In genomic region chr5:11941566-11941965, GRCh38 we compare ENCODE assay signal across 20 cellular contexts. TPM values are rescaled to one million over a fixed set of nuclear protein-coding genes. Genes with fewer than 3 reads are reported as not detected.
DNase-seq lines count a peak whose midpoint lies in the region; ATAC-seq and TF ChIP-seq lines count a peak whose summit lies in the region.
"Had no signal": no experiment of that assay in that cellular context is flagged by ENCODE, and none has a peak within 500 bp of the region (broad histone marks: within the 10 kb centered on the region; RNA-seq: fewer than 3 reads in every experiment).

No MANE protein-coding gene starts in this region.

- H3K4me1 ChIP-seq in breast epithelium, result no peaks in the 10 kb centered on the region
- H3K4me1 ChIP-seq: A549, Caco-2, HAP-1 had no signal

- H3K27ac Mint-ChIP-seq in MCF 10A (ENCODE audit: low read depth, unreplicated experiment), result no peak overlapping the region
- no peak overlapping the region for H3K27ac Mint-ChIP-seq in activated T-cell treated with anti-CD3 and anti-CD28 coated beads, Interleukin-2, amount 50 U/mL, for 24 hours
- H3K27ac Mint-ChIP-seq: CD4-positive, alpha-beta T cell had no signal

- no peaks in the 10 kb centered on the region for H3K4me1 Mint-ChIP-seq in MCF 10A (ENCODE audit: insufficient read depth, unreplicated experiment)
- no peaks in the 10 kb centered on the region for H3K4me1 Mint-ChIP-seq in activated T-cell treated with anti-CD3 and anti-CD28 coated beads, Interleukin-2, amount 50 U/mL, for 24 hours (ENCODE audit: low read depth)

- H3K4me3 Mint-ChIP-seq in MCF 10A (ENCODE audit: unreplicated experiment), result no peak overlapping the region
- H3K4me3 Mint-ChIP-seq in activated T-cell treated with anti-CD3 and anti-CD28 coated beads, Interleukin-2, amount 50 U/mL, for 24 hours, result no peak overlapping the region
- H3K4me3 Mint-ChIP-seq: CD4-positive, alpha-beta T cell had no signal

- H3K27me3 Mint-ChIP-seq in MCF 10A (ENCODE audit: insufficient read depth, unreplicated experiment), result no peaks in the 10 kb centered on the region
- no peaks in the 10 kb centered on the region for H3K27me3 Mint-ChIP-seq in activated T-cell treated with anti-CD3 and anti-CD28 coated beads, Interleukin-2, amount 50 U/mL, for 24 hours
- H3K27me3 Mint-ChIP-seq: CD4-positive, alpha-beta T cell had no signal

- no peaks in the 10 kb centered on the region for H3K27me3 ChIP-seq in breast epithelium

- H3K9me3 Mint-ChIP-seq in MCF 10A (ENCODE audit: unreplicated experiment), result peaks cover 7% of the 10 kb centered on the region
- H3K9me3 Mint-ChIP-seq in activated T-cell treated with anti-CD3 and anti-CD28 coated beads, Interleukin-2, amount 50 U/mL, for 24 hours, result peaks cover 7% of the 10 kb centered on the region

- H3K27ac ChIP-seq in breast epithelium, result no peak overlapping the region
- H3K27ac ChIP-seq: 22Rv1, A549, C4-2B, HL-60 had no signal

- TF ChIP-seq POLR2A in breast epithelium (IDR thresholded peaks at IDR 0.05), result no peak

- intact Hi-C loops in MCF 10A (cut with micrococcal nuclease) (no loop called here), breast epithelium (cut with DNase I; ENCODE audit: low total_unique reads) (no loop called here)

- no TSS peak for BruUV-seq in MCF 10A (replicated peaks; lab: Mats Ljungman, UMichigan)

- CTCF ChIA-PET in MCF 10A (lab: Yijun Ruan, JAX), result no interaction called here

- H3K4me3 ChIP-seq in breast epithelium, result no peak overlapping the region
- H3K4me3 ChIP-seq: A549, HAP-1 had no signal

- POLR2A ChIA-PET in MCF 10A (lab: Yijun Ruan, JAX), result no interaction called here

- H3K36me3 Mint-ChIP-seq in MCF 10A (ENCODE audit: insufficient read depth, unreplicated experiment), result no peaks in the 10 kb centered on the region
- H3K36me3 Mint-ChIP-seq in activated T-cell treated with anti-CD3 and anti-CD28 coated beads, Interleukin-2, amount 50 U/mL, for 24 hours (ENCODE audit: low read depth), result no peaks in the 10 kb centered on the region

- no peaks in the 10 kb centered on the region for H3K36me3 ChIP-seq in breast epithelium
- H3K36me3 ChIP-seq: HAP-1 had no signal

- TF ChIP-seq CTCF in MCF 10A (IDR thresholded peaks at IDR 0.05; ENCODE audit: unreplicated experiment) (no peak), breast epithelium (IDR thresholded peaks at IDR 0.05) (no peak)

- DNase-seq in MCF 10A (ENCODE audit: unreplicated experiment) (peak; percentile 5), breast epithelium (ENCODE audit: low spot score in 2 of 2) (no peak), astrocyte of the hippocampus (ENCODE audit: low read depth, low spot score) (peak; percentile 5), kidney tubule cell (ENCODE audit: low spot score) (peak; percentile 8), DMS79 treated with DMSO at 0.1 percent for 48 hours (lab: John Stamatoyannopoulos, UW) (no peak)
- no peak for DNase-seq in activated T-cell treated with anti-CD3 and anti-CD28 coated beads, Interleukin-2, amount 50 U/mL, for 24 hours
- DNase-seq: AML-193; Caco-2; CD4-positive, alpha-beta T cell; DMS153; DMS79; GF-D8; IMR-90 had no signal

- no peak for ATAC-seq in HG03175 (IDR thresholded peaks at IDR 0.05; ENCODE audit: unreplicated experiment)
- no peak for ATAC-seq in GM21528 (IDR thresholded peaks at IDR 0.05; ENCODE audit: low FRiP score, unreplicated experiment)
- ATAC-seq: A549 had no signal

- H3K9me3 ChIP-seq in breast epithelium, result no peaks in the 10 kb centered on the region
- H3K9me3 ChIP-seq: A549, Caco-2, HAP-1 had no signal

RNA-seq across cellular contexts. Expression of gene CTNND2, which starts 37.3 kb away (rescaled TPM):
- not detected in 2 replicates for total RNA-seq in MCF 10A (2022)
- 1 to 10 TPM in 2 of 3 donors, not detected in 1; 3.3 to 6.0 TPM for total RNA-seq in breast epithelium
- total RNA-seq: IMR-90 had no signal

Comparison
In these comparisons a context has a peak if more than half of its experiments do, and no peak if none do; other contexts are left out.
1. DNase-seq: peak in MCF 10A (single experiment), astrocyte of the hippocampus (single experiment) and kidney tubule cell (single experiment); none in breast epithelium (0 of 2), activated T-cell treated with anti-CD3 and anti-CD28 coated beads, Interleukin-2, amount 50 U/mL, for 24 hours (single experiment) and DMS79 treated with DMSO at 0.1 percent for 48 hours (single experiment).